ENCODE assay signal across 8 cellular contexts in the genomic region with DNA sequence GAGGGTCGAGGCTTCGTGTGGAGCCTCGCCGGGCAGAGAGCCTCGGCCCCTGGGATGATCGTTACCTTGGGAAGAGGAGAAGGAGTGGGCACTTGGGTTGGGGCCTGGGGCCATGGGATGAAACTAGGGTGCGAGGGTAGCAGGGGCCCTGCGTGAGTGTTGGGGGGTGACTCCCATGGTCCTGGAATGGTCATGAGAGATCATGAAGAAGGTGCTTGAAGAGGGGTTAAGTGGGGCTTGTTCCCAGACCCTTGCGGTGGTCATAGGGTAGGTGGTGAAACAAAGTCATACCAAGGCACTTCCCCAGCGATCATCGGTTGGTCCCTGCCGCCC. TPM values are rescaled to one million over a fixed set of nuclear protein-coding genes. Genes with fewer than 3 reads are reported as not detected.
DNase-seq lines count a peak whose midpoint lies in the region; ATAC-seq and TF ChIP-seq lines count a peak whose summit lies in the region.

No MANE protein-coding gene starts in this region.

- TF ChIP-seq POLR2A in esophagus squamous epithelium (IDR thresholded peaks at IDR 0.05), result no peak

- peaks cover 5% of the 10 kb centered on the region for H3K79me2 ChIP-seq in trophoblast cell (ENCODE audit: control insufficient read depth, insufficient read depth, low read length, poor library complexity)

- TSS peak; percentile 92 for BruUV-seq in Panc1 (replicated peaks; lab: Mats Ljungman, UMichigan)

- WGBS in esophagus squamous epithelium, 2 donors, result 7 to 13% methylated on average over 4 to 12 of the region's 12 CpGs
- WGBS in trophoblast cell (ENCODE audit: extremely low coverage, insufficient coverage, insufficient read length), result no CpG with 5 or more reads among the region's 12 CpGs

- H3K36me3 ChIP-seq in Panc1 (ENCODE audit: control insufficient read depth, insufficient read depth, low read length) (no peaks in the 10 kb centered on the region), esophagus squamous epithelium (no peaks in the 10 kb centered on the region), trophoblast cell (ENCODE audit: control insufficient read depth in 1 of 2, insufficient read depth in 2 of 2, low read length in 2 of 2) (peaks cover 0 to 2% of the 10 kb centered on the region in 2 experiments)

- TF ChIP-seq CTCF in Panc1 (IDR thresholded peaks at IDR 0.05) (no peak), esophagus squamous epithelium (IDR thresholded peaks at IDR 0.05) (no peak)

- H2AK5ac ChIP-seq in trophoblast cell (ENCODE audit: low read length), result peak overlapping the region; percentile 1

- peak overlapping the region; percentile 33 for H2BK120ac ChIP-seq in trophoblast cell (ENCODE audit: insufficient read depth, low read length, poor library complexity)

- peaks cover 5% of the 10 kb centered on the region for H3K79me1 ChIP-seq in trophoblast cell (ENCODE audit: low read length)

- H2AFZ ChIP-seq in trophoblast cell (ENCODE audit: insufficient read depth, low read length, poor library complexity), result peak overlapping the region; percentile 86

- H3K4me2 ChIP-seq in trophoblast cell (ENCODE audit: low read length), result peak overlapping the region; percentile 90

- intact Hi-C loops in Panc1 (cut with micrococcal nuclease; ENCODE audit: unreplicated experiment), result no loop called here
- intact Hi-C loops in esophagus squamous epithelium (cut with DNase I), result no loop called here

- POLR2A ChIA-PET in Panc1 (lab: Charles Lee), result interaction anchor here (0.7 kb wide), 1 partner anchor 51 kb away, joined by 4 read pairs; no protein-coding TSS in a partner anchor

- H3K27me3 Mint-ChIP-seq in activated T-cell treated with anti-CD3 and anti-CD28 coated beads, Interleukin-2, amount 50 U/mL, for 4 hours (ENCODE audit: low read depth), result no peaks in the 10 kb centered on the region

- H3K23ac ChIP-seq in trophoblast cell (ENCODE audit: low read length), result no peak overlapping the region

- no peaks in the 10 kb centered on the region for H3K27me3 ChIP-seq in Panc1 (ENCODE audit: control insufficient read depth, insufficient read depth, low read length)
- H3K27me3 ChIP-seq in esophagus squamous epithelium, result no peaks in the 10 kb centered on the region
- no peaks in the 10 kb centered on the region for H3K27me3 ChIP-seq in trophoblast cell (ENCODE audit: insufficient read depth, low read length)

- H3K9me3 ChIP-seq in Panc1 (ENCODE audit: control insufficient read depth, insufficient read depth, low read depth, low read length), result no peaks in the 10 kb centered on the region; the same call in 1 of the 2 replicates
- H3K9me3 ChIP-seq in esophagus squamous epithelium, result no peaks in the 10 kb centered on the region
- peaks cover 7% of the 10 kb centered on the region for H3K9me3 ChIP-seq in trophoblast cell (ENCODE audit: insufficient read depth, low read depth, low read length)

- H3K4me1 ChIP-seq in Panc1 (ENCODE audit: control insufficient read depth, insufficient read depth, low read length) (peaks cover 8% of the 10 kb centered on the region), esophagus squamous epithelium (peaks cover 18 to 44% (median 28%) of the 10 kb centered on the region in 3 donors), trophoblast cell (ENCODE audit: control insufficient read depth in 1 of 2, insufficient read depth in 2 of 2, low read length in 2 of 2) (peaks cover 10 to 12% of the 10 kb centered on the region in 2 experiments)

- no peaks in the 10 kb centered on the region for H3K9me3 Mint-ChIP-seq in activated T-cell treated with anti-CD3 and anti-CD28 coated beads, Interleukin-2, amount 50 U/mL, for 4 hours

- H4K12ac ChIP-seq in trophoblast cell (ENCODE audit: low read depth, low read length), result peak overlapping the region; percentile 2

- peak overlapping the region; percentile 99 for H3K4me3 Mint-ChIP-seq in activated T-cell treated with anti-CD3 and anti-CD28 coated beads, Interleukin-2, amount 50 U/mL, for 4 hours

- peak in 1 of 2 donors; percentile 9 for ATAC-seq in activated T-cell treated with anti-CD3 and anti-CD28 coated beads, Interleukin-2, amount 50 U/mL, for 4 hours
- ATAC-seq in Panc1, result peak; percentile 42

- peaks cover 27% of the 10 kb centered on the region for H3K4me1 Mint-ChIP-seq in activated T-cell treated with anti-CD3 and anti-CD28 coated beads, Interleukin-2, amount 50 U/mL, for 4 hours (ENCODE audit: low read depth)

- H3K18ac ChIP-seq in trophoblast cell (ENCODE audit: low read length), result peak overlapping the region; percentile 58

- H2BK12ac ChIP-seq in trophoblast cell (ENCODE audit: low read length), result no peak overlapping the region

- no peaks in the 10 kb centered on the region for H3K36me3 Mint-ChIP-seq in activated T-cell treated with anti-CD3 and anti-CD28 coated beads, Interleukin-2, amount 50 U/mL, for 4 hours (ENCODE audit: insufficient read depth)

- peak overlapping the region; percentile 83 for H4K91ac ChIP-seq in trophoblast cell (ENCODE audit: low read depth, low read length)

- H3K9ac ChIP-seq in trophoblast cell (ENCODE audit: low read length), result peak overlapping the region; percentile 95

- peak overlapping the region; percentile 67 for H3K4ac ChIP-seq in trophoblast cell (ENCODE audit: low read depth, low read length)

- DNase-seq in activated T-cell treated with anti-CD3 and anti-CD28 coated beads, Interleukin-2, amount 50 U/mL, for 4 hours, result no peak
- no peak for DNase-seq in activated T-cell treated with anti-CD3 and anti-CD28 coated beads, Interleukin-2, amount 50 U/mL, for 48 hours
- DNase-seq in Panc1 (ENCODE audit: low read depth, low spot score), result no peak
- no peak for DNase-seq in esophagus squamous epithelium (lab: John Stamatoyannopoulos, UW)
- no peak for DNase-seq in trophoblast cell
- no peak for DNase-seq in stimulated activated naive CD4-positive, alpha-beta T cell (lab: John Stamatoyannopoulos, UW)
- DNase-seq in stimulated activated CD4-positive, alpha-beta T cell treated with anti-CD3 and anti-CD28 coated beads, Interleukin-4, amount 100 ng/mL, for 1 hour, result no peak
- no peak for DNase-seq in middle frontal gyrus (ENCODE audit: extremely low spot score, low spot score)

- H3K27ac ChIP-seq in Panc1 (ENCODE audit: low read length) (peak overlapping the region; percentile 96), esophagus squamous epithelium (peak overlapping the region; percentile 75 to 94 (median 90)), trophoblast cell (ENCODE audit: low read depth, low read length) (no peak overlapping the region)

- peak overlapping the region; percentile 96 for H4K8ac ChIP-seq in trophoblast cell (ENCODE audit: low read depth, low read length)

- CTCF ChIA-PET in Panc1 (lab: Charles Lee), result interaction anchor here (0.7 kb wide), 1 partner anchor 241 kb away, joined by 3 read pairs; no protein-coding TSS in a partner anchor

- H3K14ac ChIP-seq in trophoblast cell (ENCODE audit: low read length), result peak overlapping the region; percentile 87

- H2BK5ac ChIP-seq in trophoblast cell (ENCODE audit: low read depth, low read length, poor library complexity), result peak overlapping the region; percentile 54

- in situ Hi-C loops in Panc1 (cut with HindIII; ENCODE audit: low pct_unique_long_range_greater_than_20kb, low sequenced_read_pairs), result no loop called here

- H3K4me3 ChIP-seq in Panc1 (ENCODE audit: low read depth in 2 of 2, low read length in 2 of 2) (peak overlapping the region; percentile 88 to 95), esophagus squamous epithelium (peak overlapping the region; percentile 44 to 81 (median 74)), trophoblast cell (ENCODE audit: low read depth, low read length) (peak overlapping the region; percentile 83)

RNA-seq across cellular contexts. Expression of a gene that starts 0.3 kb away (rescaled TPM):
- 10 to 100 TPM; 24.5 to 25.3 (median 25.1) TPM for total RNA-seq in activated T-cell treated with anti-CD3 and anti-CD28 coated beads, Interleukin-2, amount 50 U/mL, for 4 hours
- total RNA-seq in Panc1 (2021; ENCODE audit: unreplicated experiment) (55.3 TPM), esophagus squamous epithelium (10 to 100 TPM; 12.7 to 27.5 (median 21.2) TPM)
- polyA plus RNA-seq in Panc1 (2012; ENCODE audit: insufficient read length), result 68.6 TPM
- 34.7 and 34.8 TPM in 2 replicates for polyA plus RNA-seq in trophoblast cell (2013)

RNA-seq across cellular contexts. Expression of a gene that starts 0.4 kb away (rescaled TPM):
- total RNA-seq in activated T-cell treated with anti-CD3 and anti-CD28 coated beads, Interleukin-2, amount 50 U/mL, for 4 hours, result under 1 TPM; 0.08 to 0.16 (median 0.13) TPM
- total RNA-seq in Panc1 (2021; ENCODE audit: unreplicated experiment), result 2.0 TPM
- 1.0 TPM for polyA plus RNA-seq in Panc1 (2012; ENCODE audit: insufficient read length)
- under 1 TPM; 0.09 to 0.40 (median 0.21) TPM for total RNA-seq in esophagus squamous epithelium
- 0.12 and 0.14 TPM in 2 replicates for polyA plus RNA-seq in trophoblast cell (2013)

RNA-seq across cellular contexts. Expression of a gene that starts 23.2 kb away (rescaled TPM):
- total RNA-seq in activated T-cell treated with anti-CD3 and anti-CD28 coated beads, Interleukin-2, amount 50 U/mL, for 4 hours, result 100 to 1,000 TPM; 201 to 223 (median 206) TPM
- total RNA-seq in Panc1 (2021; ENCODE audit: unreplicated experiment) (93.9 TPM), esophagus squamous epithelium (10 to 100 TPM; 37.0 to 61.5 (median 38.0) TPM)
- 62.5 TPM for polyA plus RNA-seq in Panc1 (2012; ENCODE audit: insufficient read length)
- polyA plus RNA-seq in trophoblast cell (2013), result 57.7 and 58.2 TPM in 2 replicates

RNA-seq across cellular contexts. Expression of a gene that starts 24.9 kb away (rescaled TPM):
- total RNA-seq in activated T-cell treated with anti-CD3 and anti-CD28 coated beads, Interleukin-2, amount 50 U/mL, for 4 hours, result under 1 TPM; 0.33 to 0.89 (median 0.63) TPM
- total RNA-seq in Panc1 (2021; ENCODE audit: unreplicated experiment) (28.7 TPM), esophagus squamous epithelium (10 to 100 TPM in 2 of 4 donors, 1 to 10 TPM in 2; 3.3 to 47.3 (median 13.0) TPM)
- polyA plus RNA-seq in Panc1 (2012; ENCODE audit: insufficient read length), result 42.0 TPM
- polyA plus RNA-seq in trophoblast cell (2013), result 0.14 and 0.25 TPM in 2 replicates

RNA-seq across cellular contexts. Expression of a gene that starts 45.2 kb away (rescaled TPM):
- 100 to 1,000 TPM; 135 to 150 (median 138) TPM for total RNA-seq in activated T-cell treated with anti-CD3 and anti-CD28 coated beads, Interleukin-2, amount 50 U/mL, for 4 hours
- total RNA-seq in Panc1 (2021; ENCODE audit: unreplicated experiment), result 195 TPM
- 186 TPM for polyA plus RNA-seq in Panc1 (2012; ENCODE audit: insufficient read length)
- total RNA-seq in esophagus squamous epithelium, result 10 to 100 TPM; 68.6 to 89.6 (median 80.3) TPM
- polyA plus RNA-seq in trophoblast cell (2013), result 136 and 139 TPM in 2 replicates
